ENCODE assay signal across 13 cellular contexts in the genomic region with DNA sequence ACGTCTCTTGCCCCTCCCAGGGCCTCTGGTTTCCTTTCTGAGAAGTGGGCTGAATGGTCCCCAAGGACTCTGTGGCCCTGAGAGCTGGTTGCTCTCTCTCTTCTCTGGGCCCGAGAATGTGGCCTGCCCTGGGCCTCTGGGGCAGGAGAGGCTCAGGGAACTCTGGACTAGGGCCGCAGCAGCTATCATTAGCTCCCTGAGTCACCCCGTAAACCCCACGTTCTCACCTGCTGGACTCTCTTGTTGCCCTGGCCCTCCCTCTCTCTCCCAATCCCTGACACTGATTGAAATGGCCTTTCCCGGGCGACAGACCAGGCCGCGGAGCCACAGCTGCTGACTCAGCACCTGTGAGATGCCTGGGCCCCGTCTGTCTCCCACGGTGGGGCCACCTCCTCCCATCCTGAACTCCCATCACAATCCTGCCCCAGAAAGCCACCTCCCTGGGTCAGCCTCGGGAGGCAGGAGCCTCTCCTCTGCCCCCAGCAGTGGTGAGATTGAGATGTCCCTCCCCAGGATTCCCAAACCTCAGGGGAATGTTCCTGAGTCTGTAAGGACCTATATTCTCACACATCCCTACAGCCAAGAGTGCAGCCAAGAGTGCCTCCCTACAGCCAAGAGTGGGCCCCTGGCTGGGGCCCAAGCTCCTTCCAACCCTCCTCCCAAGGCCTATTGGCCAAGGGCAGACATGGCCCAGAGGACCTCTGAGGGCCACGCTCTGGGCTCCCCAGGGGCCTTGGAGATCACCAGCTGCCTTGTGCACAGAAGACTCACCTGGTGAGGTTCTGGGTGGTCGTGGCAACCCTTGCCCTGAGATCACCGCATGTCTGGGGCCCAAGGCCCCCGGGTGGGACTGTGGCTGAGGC. TPM values are rescaled to one million over a fixed set of nuclear protein-coding genes. Genes with fewer than 3 reads are reported as not detected.
DNase-seq lines count a peak whose midpoint lies in the region; ATAC-seq and TF ChIP-seq lines count a peak whose summit lies in the region.
"Had no signal": no experiment of that assay in that cellular context is flagged by ENCODE, and none has a peak within 500 bp of the region (broad histone marks: within the 10 kb centered on the region; RNA-seq: fewer than 3 reads in every experiment).

No MANE protein-coding gene starts in this region.

- peaks cover 4% of the 10 kb centered on the region for H3K4me1 ChIP-seq in colonic mucosa
- no peaks in the 10 kb centered on the region for H3K4me1 ChIP-seq in sigmoid colon
- H3K4me1 ChIP-seq: adrenal gland, tibial artery had no signal

- H3K36me3 ChIP-seq in colonic mucosa (no peaks in the 10 kb centered on the region), sigmoid colon (no peaks in the 10 kb centered on the region)
- H3K36me3 ChIP-seq: adrenal gland, neutrophil, tibial artery had no signal

- peak overlapping the region; percentile 60 for H3K27ac ChIP-seq in colonic mucosa
- no peak overlapping the region for H3K27ac ChIP-seq in sigmoid colon
- H3K27ac ChIP-seq: adrenal gland, neutrophil, tibial artery had no signal

- 43 to 71% methylated on average over 16 of the region's 16 CpGs for WGBS in sigmoid colon, 2 donors

- no peak for TF ChIP-seq POLR2A in sigmoid colon (IDR thresholded peaks at IDR 0.05)

- H3K4me3 ChIP-seq in colonic mucosa (peak overlapping the region; percentile 11), sigmoid colon (no peak overlapping the region)
- H3K4me3 ChIP-seq: adrenal gland, tibial artery had no signal

- DNase-seq in colonic mucosa (no peak), sciatic nerve (ENCODE audit: low spot score) (no peak), NCI-H2227 (lab: John Stamatoyannopoulos, UW; ENCODE audit: unreplicated experiment) (no peak), Kasumi-1 (lab: John Stamatoyannopoulos, UW) (no peak), kidney glomerular epithelial cell (lab: John Stamatoyannopoulos, UW) (no peak), sigmoid colon (no peak)
- DNase-seq: activated CD8-positive, alpha-beta T cell treated with anti-CD3 and anti-CD28 coated beads, Interleukin-2, amount 10 ng/mL, durations not matched to agents 7 days and 5 days; SHP77 treated with DMSO at 0.1 percent for 48 hours; tibial artery had no signal

- peak overlapping the region in 1 of 2 donors; percentile 24 for H3K9ac ChIP-seq in colonic mucosa (ENCODE audit: low read depth in 2 of 2, low read length in 2 of 2)

- TF ChIP-seq EP300 in sigmoid colon (IDR thresholded peaks at IDR 0.05), result no peak

- intact Hi-C loops in colonic mucosa (cut with DNase I) (no loop called here), sciatic nerve (cut with DNase I) (no loop called here), sigmoid colon (cut with DNase I) (no loop called here)

- no peaks in the 10 kb centered on the region for H3K9me3 ChIP-seq in colonic mucosa
- H3K9me3 ChIP-seq in sigmoid colon, result no peaks in the 10 kb centered on the region
- H3K9me3 ChIP-seq: adrenal gland, neutrophil, tibial artery had no signal

- peak; percentile 5 for ATAC-seq in GM18511 (IDR thresholded peaks at IDR 0.05; ENCODE audit: unreplicated experiment)
- peak; percentile 3 for ATAC-seq in HG02885 (IDR thresholded peaks at IDR 0.05; ENCODE audit: poor library complexity, unreplicated experiment)
- ATAC-seq in sciatic nerve, result peak; percentile 24
- ATAC-seq: activated CD8-positive, alpha-beta T cell treated with anti-CD3 and anti-CD28 coated beads, Interleukin-2, amount 10 ng/mL, durations not matched to agents 7 days and 5 days had no signal

- H3K27me3 ChIP-seq in colonic mucosa (no peaks in the 10 kb centered on the region), sigmoid colon (peaks cover 0 to 26% (median 12%) of the 10 kb centered on the region in 3 donors)
- H3K27me3 ChIP-seq: adrenal gland had no signal

- TF ChIP-seq CTCF in colonic mucosa (IDR thresholded peaks at IDR 0.05) (no peak), sigmoid colon (IDR thresholded peaks at IDR 0.05) (no peak)

RNA-seq across cellular contexts. Expression of a gene that starts 0.5 kb away (rescaled TPM):
- 1 to 10 TPM; 2.3 to 7.4 TPM for total RNA-seq in colonic mucosa
- 13.0 TPM for total RNA-seq in sciatic nerve
- 1 to 10 TPM in 1 of 4 donors, under 1 TPM in 3; 0.14 to 3.3 (median 0.26) TPM for total RNA-seq in sigmoid colon
- polyA plus RNA-seq in sigmoid colon, result 1 to 10 TPM; 1.8 to 3.2 (median 3.1) TPM

RNA-seq across cellular contexts. Expression of a gene that starts 52.1 kb away (rescaled TPM):
- 1 to 10 TPM; 2.8 to 8.8 TPM for total RNA-seq in colonic mucosa
- 11.1 TPM for total RNA-seq in sciatic nerve
- 1 to 10 TPM; 3.5 to 8.0 (median 5.5) TPM for total RNA-seq in sigmoid colon
- polyA plus RNA-seq in sigmoid colon, result 1 to 10 TPM; 2.3 to 5.1 (median 3.0) TPM
